In genomic region chr19:9653066-9653555, GRCh38 we compare ENCODE assay signal across 1 cellular context.
TF ChIP-seq lines count a peak whose summit lies in the region.

No MANE protein-coding gene starts in this region.

TF ChIP-seq in HCT116, 20 proteins besides CTCF, POLR2A, EP300 and RAD21:
- TF ChIP-seq ZNF274 (IDR thresholded peaks at IDR 0.05; ENCODE audit: low read depth, low read length), result peak; percentile 33; the same call in 1 of the 2 replicates
TF ChIP-seq in HCT116: peak in this region for 1; not testable (repeated sequence) for 19.
